7 cellular contexts compared by ENCODE assay signal in genomic region chr9:65389710-65390109, GRCh38.
DNase-seq lines count a peak whose midpoint lies in the region; ATAC-seq and TF ChIP-seq lines count a peak whose summit lies in the region.
"Not testable (repeated sequence)": the region's sequence is repeated elsewhere in the genome, so short reads cannot be mapped to it uniquely, and the experiment has no call there.

No MANE protein-coding gene starts in this region.

- H3K9me3 Mint-ChIP-seq in activated CD8-positive, alpha-beta memory T cell treated with anti-CD3 and anti-CD28 coated beads, Interleukin-2, amount 10 ng/mL, durations not matched to agents 7 days and 5 days (ENCODE audit: low read depth): not testable (repeated sequence)

- H4K20me1 ChIP-seq in PC-3 (ENCODE audit: low read length): not testable (repeated sequence)

- TF ChIP-seq POLR2A in breast epithelium (IDR thresholded peaks at IDR 0.05); prostate gland (IDR thresholded peaks at IDR 0.05): not testable (repeated sequence)

- not testable (repeated sequence) for H3K36me3 ChIP-seq in PC-3 (ENCODE audit: low read depth, low read length); breast epithelium; lower lobe of right lung; prostate gland

- POLR2A ChIA-PET in PC-3 (lab: Charles Lee; ENCODE audit: unreplicated experiment): not testable (repeated sequence)

- H3K4me2 ChIP-seq in PC-3 (ENCODE audit: low read length): not testable (repeated sequence)

- H3K4me1 Mint-ChIP-seq in activated CD8-positive, alpha-beta memory T cell treated with anti-CD3 and anti-CD28 coated beads, Interleukin-2, amount 10 ng/mL, durations not matched to agents 7 days and 5 days: not testable (repeated sequence)

- not testable (repeated sequence) for H3K4me3 Mint-ChIP-seq in activated CD8-positive, alpha-beta memory T cell treated with anti-CD3 and anti-CD28 coated beads, Interleukin-2, amount 10 ng/mL, durations not matched to agents 7 days and 5 days

- H3F3A ChIP-seq in PC-3 (ENCODE audit: low read length, unreplicated experiment): not testable (repeated sequence)

- not testable (repeated sequence) for H3K36me3 Mint-ChIP-seq in activated CD8-positive, alpha-beta memory T cell treated with anti-CD3 and anti-CD28 coated beads, Interleukin-2, amount 10 ng/mL, durations not matched to agents 7 days and 5 days

- not testable (repeated sequence) for H3K9me2 ChIP-seq in PC-3 (replicated peaks; ENCODE audit: low read length)

- not testable (repeated sequence) for H3K27ac Mint-ChIP-seq in activated CD8-positive, alpha-beta memory T cell treated with anti-CD3 and anti-CD28 coated beads, Interleukin-2, amount 10 ng/mL, durations not matched to agents 7 days and 5 days

- not testable (repeated sequence) for H3K4me1 ChIP-seq in PC-3 (ENCODE audit: insufficient read depth, low read length); breast epithelium; lower lobe of right lung; prostate gland (replicated peaks)

- peak; percentile 1 for DNase-seq in PC-3
- peak; percentile 50 for DNase-seq in activated CD8-positive, alpha-beta memory T cell treated with anti-CD3 and anti-CD28 coated beads, Interleukin-2, amount 10 ng/mL, durations not matched to agents 7 days and 5 days
- peak; percentile 17 to 83 for DNase-seq in breast epithelium (ENCODE audit: low spot score in 2 of 2)
- DNase-seq in fibroblast of villous mesenchyme (ENCODE audit: low read depth): peak; percentile 5
- peak; percentile 63 for DNase-seq in lower lobe of right lung
- peak; percentile 43 for DNase-seq in prostate gland (ENCODE audit: low spot score)
- peak; percentile 16 for DNase-seq in stimulated activated naive CD8-positive, alpha-beta T cell treated with anti-CD3 and anti-CD28 coated beads, Interleukin-15, Interleukin-2, amounts not matched to agents 100 U/mL and 50 U/mL, for 24 hours

- H3K9ac ChIP-seq in PC-3 (ENCODE audit: low read length): not testable (repeated sequence)

- BruUV-seq in PC-3 (replicated peaks; lab: Mats Ljungman, UMichigan): not testable (repeated sequence)

- not testable (repeated sequence) for H3K27me3 Mint-ChIP-seq in activated CD8-positive, alpha-beta memory T cell treated with anti-CD3 and anti-CD28 coated beads, Interleukin-2, amount 10 ng/mL, durations not matched to agents 7 days and 5 days

- not testable (repeated sequence) for H3K79me2 ChIP-seq in PC-3 (ENCODE audit: low read length)

- intact Hi-C loops in PC-3 (cut with micrococcal nuclease); breast epithelium (cut with DNase I; ENCODE audit: low total_unique reads); lower lobe of right lung (cut with DNase I); prostate gland (cut with DNase I): not testable (repeated sequence)

- ATAC-seq in PC-3; activated CD8-positive, alpha-beta memory T cell treated with anti-CD3 and anti-CD28 coated beads, Interleukin-2, amount 10 ng/mL, durations not matched to agents 7 days and 5 days; lower lobe of right lung; stimulated activated naive CD8-positive, alpha-beta T cell treated with anti-CD3 and anti-CD28 coated beads, Interleukin-15, Interleukin-2, amounts not matched to agents 100 U/mL and 50 U/mL, for 24 hours: not testable (repeated sequence)

- 69% methylated on average over 17 of the region's 17 CpGs for WGBS in prostate gland

- TF ChIP-seq CTCF in PC-3 (conservative IDR thresholded peaks at IDR 0.05; ENCODE audit: low read depth, low read length); breast epithelium (IDR thresholded peaks at IDR 0.05); fibroblast of villous mesenchyme (IDR thresholded peaks at IDR 0.05; ENCODE audit: insufficient read depth, low read depth, low read length); lower lobe of right lung (IDR thresholded peaks at IDR 0.05); prostate gland (IDR thresholded peaks at IDR 0.05): not testable (repeated sequence)

- H3K27me3 ChIP-seq in PC-3 (ENCODE audit: low read length); breast epithelium; lower lobe of right lung (ENCODE audit: low read depth); prostate gland (replicated peaks; ENCODE audit: insufficient read depth): not testable (repeated sequence)

- CTCF ChIA-PET in PC-3 (lab: Charles Lee); activated CD8-positive, alpha-beta memory T cell treated with anti-CD3 and anti-CD28 coated beads, Interleukin-2, amount 10 ng/mL, durations not matched to agents 7 days and 5 days (lab: Charles Lee): not testable (repeated sequence)

- H3K27ac ChIP-seq in PC-3 (ENCODE audit: low read length); breast epithelium; lower lobe of right lung; prostate gland: not testable (repeated sequence)

- not testable (repeated sequence) for H3K9me3 ChIP-seq in PC-3 (ENCODE audit: low read length); breast epithelium; lower lobe of right lung; prostate gland

- H2AFZ ChIP-seq in PC-3 (ENCODE audit: low read length): not testable (repeated sequence)

- H3K4me3 ChIP-seq in PC-3 (ENCODE audit: low read length); breast epithelium; fibroblast of villous mesenchyme (ENCODE audit: low read depth, low read length); lower lobe of right lung; prostate gland: not testable (repeated sequence)

Comparison
In these comparisons a context has a peak if more than half of its experiments do, and no peak if none do; other contexts are left out.
1. DNase-seq: peak in every context shown above with its lines; median percentile 63 in lower lobe of right lung; 50 in activated CD8-positive, alpha-beta memory T cell treated with anti-CD3 and anti-CD28 coated beads, Interleukin-2, amount 10 ng/mL, durations not matched to agents 7 days and 5 days; 50 in breast epithelium; 43 in prostate gland; 16 in stimulated activated naive CD8-positive, alpha-beta T cell treated with anti-CD3 and anti-CD28 coated beads, Interleukin-15, Interleukin-2, amounts not matched to agents 100 U/mL and 50 U/mL, for 24 hours; 5 in fibroblast of villous mesenchyme; 1 in PC-3.